8 cellular contexts compared by ENCODE assay signal in genomic region chr16:84585886-84586285, GRCh38. TPM values are rescaled to one million over a fixed set of nuclear protein-coding genes. Genes with fewer than 3 reads are reported as not detected.
DNase-seq lines count a peak whose midpoint lies in the region; ATAC-seq and TF ChIP-seq lines count a peak whose summit lies in the region.

No MANE protein-coding gene starts in this region.

- DNase-seq in SK-N-DZ (ENCODE audit: low spot score) = peak; percentile 79
- no peak for DNase-seq in mesothelial cell of epicardium (ENCODE audit: low spot score in 2 of 2, unreplicated experiment in 2 of 2)
- no peak for DNase-seq in mesenteric fat pad (ENCODE audit: low spot score)
- DNase-seq in T-helper 2 cell treated with Interferon-gamma antibody and Interleukin-4, amounts not matched to agents 5 μg/mL and 100 μg/mL, for 36 hours (ENCODE audit: low spot score) = no peak
- DNase-seq in activated CD8-positive, alpha-beta memory T cell treated with anti-CD3 and anti-CD28 coated beads, Interleukin-2, amount 50 U/mL, for 48 hours = no peak
- DNase-seq in NCI-H69 (lab: John Stamatoyannopoulos, UW) = no peak

- H3K4me3 Mint-ChIP-seq in mesothelial cell of epicardium = no peak overlapping the region
- H3K4me3 Mint-ChIP-seq in T-helper 2 cell treated with Interferon-gamma antibody and Interleukin-4, amounts not matched to agents 5 μg/mL and 100 μg/mL, for 36 hours = no peak overlapping the region

- ATAC-seq in GM18907 (IDR thresholded peaks at IDR 0.05; ENCODE audit: unreplicated experiment) (peak; percentile 67), HG02759 (IDR thresholded peaks at IDR 0.05; ENCODE audit: unreplicated experiment) (peak; percentile 49)

- peaks cover 8% of the 10 kb centered on the region for H3K4me1 Mint-ChIP-seq in mesothelial cell of epicardium
- peaks cover 34% of the 10 kb centered on the region for H3K4me1 Mint-ChIP-seq in T-helper 2 cell treated with Interferon-gamma antibody and Interleukin-4, amounts not matched to agents 5 μg/mL and 100 μg/mL, for 36 hours (ENCODE audit: low read depth)

- H3K27me3 Mint-ChIP-seq in mesothelial cell of epicardium (ENCODE audit: low read depth) = no peaks in the 10 kb centered on the region
- H3K27me3 Mint-ChIP-seq in T-helper 2 cell treated with Interferon-gamma antibody and Interleukin-4, amounts not matched to agents 5 μg/mL and 100 μg/mL, for 36 hours (ENCODE audit: low read depth) = no peaks in the 10 kb centered on the region

- H3K36me3 Mint-ChIP-seq in mesothelial cell of epicardium = peaks cover 18% of the 10 kb centered on the region
- H3K36me3 Mint-ChIP-seq in T-helper 2 cell treated with Interferon-gamma antibody and Interleukin-4, amounts not matched to agents 5 μg/mL and 100 μg/mL, for 36 hours (ENCODE audit: low read depth) = peaks cover 63% of the 10 kb centered on the region

- no peak for TF ChIP-seq CTCF in mesothelial cell of epicardium (IDR thresholded peaks at IDR 0.05; ENCODE audit: unreplicated experiment)

- peak overlapping the region; percentile 62 for H3K27ac Mint-ChIP-seq in mesothelial cell of epicardium
- no peak overlapping the region for H3K27ac Mint-ChIP-seq in T-helper 2 cell treated with Interferon-gamma antibody and Interleukin-4, amounts not matched to agents 5 μg/mL and 100 μg/mL, for 36 hours

- no peaks in the 10 kb centered on the region for H3K9me3 Mint-ChIP-seq in mesothelial cell of epicardium
- H3K9me3 Mint-ChIP-seq in T-helper 2 cell treated with Interferon-gamma antibody and Interleukin-4, amounts not matched to agents 5 μg/mL and 100 μg/mL, for 36 hours = no peaks in the 10 kb centered on the region

RNA-seq across cellular contexts. Expression of gene COTL1, which starts 32.0 kb away (rescaled TPM):
- 5.3 and 6.3 TPM in 2 replicates for polyA plus RNA-seq in SK-N-DZ (2014; cell fraction: cytosol; rRNA removed)
- polyA plus RNA-seq in SK-N-DZ (2014; cell fraction: nucleus; rRNA removed) = 1.8 and 2.8 TPM in 2 replicates
- total RNA-seq in mesothelial cell of epicardium (106 to 116 TPM (median 106 TPM) in 3 replicates), mesenteric fat pad (164 TPM)
